Comparison of ENCODE assay signal across 16 cellular contexts in genomic region chr12:5489760-5490432, GRCh38. TPM values are rescaled to one million over a fixed set of nuclear protein-coding genes. Genes with fewer than 3 reads are reported as not detected.
DNase-seq lines count a peak whose midpoint lies in the region; ATAC-seq and TF ChIP-seq lines count a peak whose summit lies in the region.
"Had no signal": no experiment of that assay in that cellular context is flagged by ENCODE, and none has a peak within 500 bp of the region (broad histone marks: within the 10 kb centered on the region; RNA-seq: fewer than 3 reads in every experiment).

No MANE protein-coding gene starts in this region.

- intact Hi-C loops in ascending aorta (cut with DNase I) (loop anchor here (1.0 to 2.0 kb wide), 2 partner anchors 33 to 58 kb away; partner anchors contain the start of gene NTF3), aorta (cut with DNase I) (loop anchor here (2.0 to 10.0 kb wide), 3 partner anchors 55 to 175 kb away; partner anchors contain the start of gene NTF3 (in 1 of the 2))

- H3K9me3 ChIP-seq in ascending aorta (no peaks in the 10 kb centered on the region), aorta (ENCODE audit: control insufficient read depth, low read length) (no peaks in the 10 kb centered on the region)

- H3K27ac Mint-ChIP-seq in nephron = peak overlapping the region in 2 of 3 experiments; percentile 79 to 81
- H3K27ac Mint-ChIP-seq: CD8-positive, alpha-beta T cell; IgD-negative memory B cell had no signal

- peaks cover 64% of the 10 kb centered on the region for H3K4me1 Mint-ChIP-seq in nephron

- H3K9me3 Mint-ChIP-seq in nephron = no peaks in the 10 kb centered on the region
- H3K9me3 Mint-ChIP-seq: CD8-positive, alpha-beta T cell had no signal

- WGBS in aorta, 2 donors = 4 to 6% methylated on average over 14 of the region's 14 CpGs

- DNase-seq in ascending aorta (ENCODE audit: low spot score in 2 of 2) = peak in 1 of 2 donors; percentile 80
- no peak for DNase-seq in coronary artery (ENCODE audit: low spot score)
- DNase-seq in aorta = peak in 1 of 2 donors; percentile 73
- no peak for DNase-seq in GM03348 (ENCODE audit: low spot score)
- no peak for DNase-seq in GM13977 (ENCODE audit: low spot score)
- DNase-seq in NCI-H187 (lab: John Stamatoyannopoulos, UW) = no peak
- DNase-seq: ACHN; CD8-positive, alpha-beta T cell; NCI-H1694; NCI-H2081 treated with DMSO at 0.1 percent for 48 hours; NCI-H526; OCI-M1; SHP77 had no signal

- TF ChIP-seq CTCF in ascending aorta (IDR thresholded peaks at IDR 0.05) = no peak
- no peak for TF ChIP-seq CTCF in coronary artery (IDR thresholded peaks at IDR 0.05)
- no peak for TF ChIP-seq CTCF in nephron (IDR thresholded peaks at IDR 0.05; ENCODE audit: unreplicated experiment in 3 of 3)
- TF ChIP-seq CTCF in GM13977 (IDR thresholded peaks at IDR 0.05; ENCODE audit: extremely low read depth, insufficient read depth, missing control alignments) = no peak

- H3K27ac ChIP-seq in ascending aorta = peak overlapping the region; percentile 82 to 93
- H3K27ac ChIP-seq in coronary artery = peak overlapping the region; percentile 89
- H3K27ac ChIP-seq in aorta (ENCODE audit: low read depth in 1 of 2, low read length in 2 of 2) = peak overlapping the region; percentile 91 to 99

- no peaks in the 10 kb centered on the region for H3K27me3 Mint-ChIP-seq in nephron (ENCODE audit: low read depth)

- peak; percentile 75 for ATAC-seq in aorta (ENCODE audit: low FRiP score)
- ATAC-seq: CD8-positive, alpha-beta T cell; HCT116 had no signal

- peaks cover 11 to 54% of the 10 kb centered on the region in 2 donors for H3K4me1 ChIP-seq in ascending aorta
- peaks cover 0 to 12% of the 10 kb centered on the region in 2 donors for H3K4me1 ChIP-seq in aorta (ENCODE audit: control insufficient read depth in 1 of 2, insufficient read depth in 2 of 2, low read length in 2 of 2)

- no peak overlapping the region for H3K4me3 Mint-ChIP-seq in nephron
- H3K4me3 Mint-ChIP-seq: CD8-positive, alpha-beta T cell; IgD-negative memory B cell had no signal

- H3K27me3 ChIP-seq in ascending aorta (no peaks in the 10 kb centered on the region), aorta (ENCODE audit: control insufficient read depth in 1 of 2, insufficient read depth in 2 of 2, low read length in 1 of 2) (no peaks in the 10 kb centered on the region)

- peaks cover 7% of the 10 kb centered on the region for H3K36me3 Mint-ChIP-seq in nephron (ENCODE audit: low read depth)
- H3K36me3 Mint-ChIP-seq: CD8-positive, alpha-beta T cell had no signal

- peak overlapping the region in 1 of 2 donors; percentile 1 for H3K4me3 ChIP-seq in ascending aorta
- peak overlapping the region; percentile 14 for H3K4me3 ChIP-seq in coronary artery
- H3K4me3 ChIP-seq in aorta (ENCODE audit: low read length in 2 of 2) = no peak overlapping the region

- in situ Hi-C loops in GM13977 (cut with MboI; ENCODE audit: low pct_unique_long_range_greater_than_20kb, low sequenced_read_pairs, unreplicated experiment) = no loop called here

- H3K36me3 ChIP-seq in ascending aorta (peaks cover 5 to 10% of the 10 kb centered on the region in 2 donors), aorta (ENCODE audit: control insufficient read depth in 1 of 2, insufficient read depth in 2 of 2, low read length in 1 of 2) (peaks cover 0 to 2% of the 10 kb centered on the region in 2 donors)

RNA-seq across cellular contexts. Expression of gene NTF3, which starts 58.0 kb away (rescaled TPM):
- 58.9 TPM for total RNA-seq in ascending aorta
- total RNA-seq in aorta = 10 to 100 TPM; 21.8 to 51.6 TPM
- 10 to 100 TPM in 1 of 2 donors, 1 to 10 TPM in 1; 7.5 to 12.7 TPM for polyA plus RNA-seq in aorta
- total RNA-seq: CD8-positive, alpha-beta T cell had no signal
- polyA plus RNA-seq: IgD-negative memory B cell had no signal
